ENCODE assay signal across 13 cellular contexts in the genomic region with DNA sequence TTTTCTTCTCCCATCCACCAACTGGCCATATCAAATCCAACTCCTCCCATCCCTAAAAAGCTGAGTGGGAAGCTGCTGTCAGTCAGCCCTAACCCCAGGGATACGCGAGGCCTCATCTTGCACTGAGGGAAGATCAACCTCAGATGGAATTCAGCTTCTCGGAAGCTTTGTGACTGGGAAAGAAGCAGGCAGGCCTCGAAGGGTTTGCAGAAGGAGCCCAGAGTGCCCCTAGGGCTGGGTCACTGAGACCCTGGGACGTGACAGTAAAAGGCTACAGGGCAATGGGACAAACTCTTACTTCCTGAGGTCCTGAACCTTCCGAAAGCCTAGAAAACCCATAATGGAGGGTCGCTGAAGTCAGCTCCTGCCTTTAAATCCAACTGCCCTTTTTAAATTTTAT. TPM values are rescaled to one million over a fixed set of nuclear protein-coding genes. Genes with fewer than 3 reads are reported as not detected.
"Had no signal": no experiment of that assay in that cellular context is flagged by ENCODE, and none has a peak within 500 bp of the region (broad histone marks: within the 10 kb centered on the region; RNA-seq: fewer than 3 reads in every experiment).

No MANE protein-coding gene starts in this region.

- H3K36me3 ChIP-seq: brain microvascular endothelial cell, WERI-Rb-1 had no signal

- DNase-seq: brain microvascular endothelial cell, NCI-H1436 treated with DMSO at 0.1 percent for 48 hours, NCI-H1694 treated with DMSO at 0.1 percent for 48 hours, NCI-H2029, NCI-H524 treated with DMSO at 0.1 percent for 48 hours, SIG-M5 had no signal

- H3K27ac ChIP-seq: brain microvascular endothelial cell, WERI-Rb-1 had no signal

- ATAC-seq: activated naive CD8-positive, alpha-beta T cell treated with anti-CD3 and anti-CD28 coated beads, Interleukin-2, amount 50 U/mL, for 24 hours had no signal

RNA-seq across cellular contexts. Expression of a gene that starts 34.4 kb away (rescaled TPM):
- total RNA-seq: activated CD4-positive, alpha-beta memory T cell treated with anti-CD3 and anti-CD28 coated beads, Interleukin-2, amount 10 ng/mL, durations not matched to agents 7 days and 5 days; activated CD8-positive, alpha-beta memory T cell treated with anti-CD3 and anti-CD28 coated beads, Interleukin-2, amount 10 ng/mL, durations not matched to agents 7 days and 5 days; T-helper 1 cell treated with Interleukin-12 subunit alpha and Interleukin-12 subunit beta and Interleukin-4 antibody, amounts not matched to agents 30 ng/mL and 1 ng/mL, for 36 hours; T-helper 2 cell treated with Interferon-gamma antibody and Interleukin-4, amounts not matched to agents 100 ng/mL and 5 ng/mL, for 36 hours had no signal
- polyA plus RNA-seq: IgD-negative memory B cell had no signal
